8 cellular contexts compared by ENCODE assay signal in the genomic region with DNA sequence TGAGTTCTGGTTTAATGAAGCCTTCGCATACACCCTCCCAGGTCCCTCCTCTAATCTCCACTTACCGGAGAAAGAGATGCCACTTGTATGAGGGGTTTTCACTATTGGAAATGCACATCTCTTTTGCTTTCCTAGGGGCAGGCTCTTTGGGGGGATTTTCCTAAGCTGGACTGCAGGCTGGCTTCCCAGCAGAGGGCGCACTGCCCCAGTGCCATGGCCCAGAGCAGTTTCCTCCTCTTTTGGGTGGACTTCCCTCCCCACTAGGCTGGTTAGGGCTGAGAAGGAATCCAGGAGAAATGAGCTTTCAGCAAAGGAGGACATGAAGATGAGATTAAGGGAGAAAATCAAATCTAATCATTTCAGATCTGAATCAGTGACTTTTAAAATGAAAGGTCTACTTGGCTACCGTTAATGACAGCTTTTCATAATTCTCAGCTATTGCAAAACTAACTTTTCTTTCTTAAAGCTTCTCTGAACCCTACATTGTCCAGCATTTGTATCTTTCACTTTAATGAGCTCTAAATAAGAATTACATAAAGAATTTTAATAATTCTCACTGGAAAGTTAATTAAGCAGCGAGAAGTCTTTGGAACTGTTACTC.
DNase-seq lines count a peak whose midpoint lies in the region; ATAC-seq and TF ChIP-seq lines count a peak whose summit lies in the region.

No MANE protein-coding gene starts in this region.

- H3K27me3 ChIP-seq in SU-DHL-6 (ENCODE audit: low read length) (no peaks in the 10 kb centered on the region), smooth muscle cell (ENCODE audit: low read depth) (no peaks in the 10 kb centered on the region)

- H3K79me2 ChIP-seq in SU-DHL-6 (ENCODE audit: insufficient read depth, low read length) (no peaks in the 10 kb centered on the region), smooth muscle cell (ENCODE audit: low read depth) (no peaks in the 10 kb centered on the region)

- no peak overlapping the region for H2AFZ ChIP-seq in SU-DHL-6 (ENCODE audit: low read depth, low read length, severe bottlenecking)
- no peak overlapping the region for H2AFZ ChIP-seq in smooth muscle cell (ENCODE audit: low read depth)

- H4K20me1 ChIP-seq in SU-DHL-6 (ENCODE audit: low read depth, low read length) (no peaks in the 10 kb centered on the region), smooth muscle cell (ENCODE audit: low read depth) (no peaks in the 10 kb centered on the region)

- 73% methylated on average over 5 of the region's 5 CpGs for WGBS in smooth muscle cell (ENCODE audit: low lambda C conversion rate)

- H3K9me3 ChIP-seq in SU-DHL-6 (ENCODE audit: insufficient read depth, low read length), result no peaks in the 10 kb centered on the region
- no peaks in the 10 kb centered on the region for H3K9me3 ChIP-seq in smooth muscle cell (replicated peaks; ENCODE audit: low read depth)

- H3F3A ChIP-seq in SU-DHL-6 (ENCODE audit: insufficient read depth), result no peaks in the 10 kb centered on the region
- H3F3A ChIP-seq in smooth muscle cell (ENCODE audit: low read depth), result no peaks in the 10 kb centered on the region

- peak; percentile 76 for ATAC-seq in GM18907 (IDR thresholded peaks at IDR 0.05; ENCODE audit: unreplicated experiment)

- H3K36me3 ChIP-seq in SU-DHL-6 (ENCODE audit: low read length) (no peaks in the 10 kb centered on the region), smooth muscle cell (ENCODE audit: low read depth) (no peaks in the 10 kb centered on the region)

- peak; percentile 92 for TF ChIP-seq CTCF in SU-DHL-6 (IDR thresholded peaks at IDR 0.05; ENCODE audit: insufficient read depth, low read length, poor library complexity, severe bottlenecking)
- peak; percentile 89 for TF ChIP-seq CTCF in smooth muscle cell (IDR thresholded peaks at IDR 0.05; ENCODE audit: borderline replicate concordance, insufficient read depth, poor library complexity, severe bottlenecking)

- H3K27ac ChIP-seq in SU-DHL-6 (ENCODE audit: low read depth, low read length) (no peak overlapping the region), smooth muscle cell (ENCODE audit: low read depth) (no peak overlapping the region)

- no peak overlapping the region for H3K4me2 ChIP-seq in SU-DHL-6 (ENCODE audit: low read depth, low read length, poor library complexity, severe bottlenecking)
- no peak overlapping the region for H3K4me2 ChIP-seq in smooth muscle cell

- no peaks in the 10 kb centered on the region for H3K9me2 ChIP-seq in SU-DHL-6 (replicated peaks; ENCODE audit: insufficient read depth, low read length)

- H3K4me1 ChIP-seq in smooth muscle cell (ENCODE audit: low read depth), result no peaks in the 10 kb centered on the region

- H3K9ac ChIP-seq in SU-DHL-6 (ENCODE audit: low read length) (no peak overlapping the region), smooth muscle cell (ENCODE audit: low read depth) (no peak overlapping the region)

- no peak overlapping the region for H3K4me3 ChIP-seq in SU-DHL-6 (ENCODE audit: insufficient read depth, low read length, poor library complexity, severe bottlenecking)
- no peak overlapping the region for H3K4me3 ChIP-seq in smooth muscle cell

- DNase-seq in DMS114 treated with DMSO at 0.1 percent for 48 hours (lab: John Stamatoyannopoulos, UW; ENCODE audit: unreplicated experiment) (peak; percentile 2), HT1080 (ENCODE audit: low read depth) (peak; percentile 32), globus pallidus (ENCODE audit: low spot score) (peak; percentile 16), smooth muscle cell (lab: John Stamatoyannopoulos, UW; ENCODE audit: unreplicated experiment) (no peak), NCI-H187 treated with DMSO at 0.1 percent for 48 hours (lab: John Stamatoyannopoulos, UW) (no peak)
- no peak for DNase-seq in central memory CD4-positive, alpha-beta T cell

Comparison
In these comparisons a context has a peak if more than half of its experiments do, and no peak if none do; other contexts are left out.
1. DNase-seq: peak in DMS114 treated with DMSO at 0.1 percent for 48 hours (single experiment), HT1080 (single experiment) and globus pallidus (single experiment); none in smooth muscle cell (single experiment), NCI-H187 treated with DMSO at 0.1 percent for 48 hours (single experiment) and central memory CD4-positive, alpha-beta T cell (single experiment).